Comparison of ENCODE assay signal across 1 cellular context in genomic region chr10:120184547-120185337, GRCh38.
TF ChIP-seq lines count a peak whose summit lies in the region.

No MANE protein-coding gene starts in this region.

TF ChIP-seq in HCT116, 20 proteins besides CTCF, POLR2A, EP300 and RAD21 (continued from another document):
- no peak for TF ChIP-seq REST (IDR thresholded peaks at IDR 0.05; ENCODE audit: low read depth)
- no peak for TF ChIP-seq CEBPB (IDR thresholded peaks at IDR 0.05; ENCODE audit: low read depth)
- no peak for TF ChIP-seq ATF3 (IDR thresholded peaks at IDR 0.05)
- TF ChIP-seq ZNF274 (IDR thresholded peaks at IDR 0.05; ENCODE audit: low read depth, low read length): no peak
- TF ChIP-seq YY1 (IDR thresholded peaks at IDR 0.05; ENCODE audit: extremely low read depth, insufficient replicate concordance, low read depth, low read length): no peak
- no peak for TF ChIP-seq EZH2 (IDR thresholded peaks at IDR 0.05)
- TF ChIP-seq FOSL1 (IDR thresholded peaks at IDR 0.05; ENCODE audit: low read depth): no peak
- no peak for TF ChIP-seq SRF (IDR thresholded peaks at IDR 0.05; ENCODE audit: low read depth)
- no peak for TF ChIP-seq EGR1 (IDR thresholded peaks at IDR 0.05; ENCODE audit: low read depth)
- TF ChIP-seq ELF1 (IDR thresholded peaks at IDR 0.05; ENCODE audit: borderline replicate concordance, low read depth): no peak
- TF ChIP-seq, protein P1, sequence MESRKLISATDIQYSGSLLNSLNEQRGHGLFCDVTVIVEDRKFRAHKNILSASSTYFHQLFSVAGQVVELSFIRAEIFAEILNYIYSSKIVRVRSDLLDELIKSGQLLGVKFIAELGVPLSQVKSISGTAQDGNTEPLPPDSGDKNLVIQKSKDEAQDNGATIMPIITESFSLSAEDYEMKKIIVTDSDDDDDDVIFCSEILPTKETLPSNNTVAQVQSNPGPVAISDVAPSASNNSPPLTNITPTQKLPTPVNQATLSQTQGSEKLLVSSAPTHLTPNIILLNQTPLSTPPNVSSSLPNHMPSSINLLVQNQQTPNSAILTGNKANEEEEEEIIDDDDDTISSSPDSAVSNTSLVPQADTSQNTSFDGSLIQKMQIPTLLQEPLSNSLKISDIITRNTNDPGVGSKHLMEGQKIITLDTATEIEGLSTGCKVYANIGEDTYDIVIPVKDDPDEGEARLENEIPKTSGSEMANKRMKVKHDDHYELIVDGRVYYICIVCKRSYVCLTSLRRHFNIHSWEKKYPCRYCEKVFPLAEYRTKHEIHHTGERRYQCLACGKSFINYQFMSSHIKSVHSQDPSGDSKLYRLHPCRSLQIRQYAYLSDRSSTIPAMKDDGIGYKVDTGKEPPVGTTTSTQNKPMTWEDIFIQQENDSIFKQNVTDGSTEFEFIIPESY (IDR thresholded peaks at IDR 0.05; ENCODE audit: extremely low read depth, insufficient replicate concordance, low read length): no peak
- no peak for TF ChIP-seq SIN3A (IDR thresholded peaks at IDR 0.05; ENCODE audit: low read depth)
- TF ChIP-seq, protein P2, sequence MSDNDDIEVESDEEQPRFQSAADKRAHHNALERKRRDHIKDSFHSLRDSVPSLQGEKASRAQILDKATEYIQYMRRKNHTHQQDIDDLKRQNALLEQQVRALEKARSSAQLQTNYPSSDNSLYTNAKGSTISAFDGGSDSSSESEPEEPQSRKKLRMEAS (IDR thresholded peaks at IDR 0.05): no peak
- TF ChIP-seq CBX3 (IDR thresholded peaks at IDR 0.05; ENCODE audit: low read depth): no peak
- no peak for TF ChIP-seq TCF7L2 (IDR thresholded peaks at IDR 0.05; ENCODE audit: borderline replicate concordance, extremely low read depth, insufficient read depth, insufficient read length)
TF ChIP-seq in HCT116: peak in this region for 0.
